In the genomic region with DNA sequence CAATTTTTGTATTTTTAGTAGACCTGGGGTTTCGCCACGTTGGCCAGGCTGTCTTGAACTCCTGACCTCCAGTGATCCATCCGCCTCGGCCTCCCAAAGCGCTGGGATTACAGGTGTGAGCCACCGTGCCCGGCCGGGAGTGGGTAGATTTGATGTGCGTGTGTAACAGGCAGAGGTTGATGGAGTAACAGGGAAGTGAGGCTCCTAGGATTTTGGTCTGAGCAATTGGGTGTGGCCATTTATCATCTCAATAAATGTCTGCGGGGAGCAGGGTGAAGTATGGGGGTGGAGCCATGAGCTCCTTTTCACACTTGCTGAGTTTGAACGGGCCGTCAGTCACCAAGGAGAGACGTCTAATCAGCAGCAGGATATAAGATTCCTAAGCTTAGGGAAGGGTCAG, we compare ENCODE assay signal across 1 cellular context.
TF ChIP-seq lines count a peak whose summit lies in the region.

No MANE protein-coding gene starts in this region.

TF ChIP-seq in GM12878, 131 proteins besides CTCF, POLR2A, EP300 and RAD21:
- no peak for TF ChIP-seq RCOR1 (conservative IDR thresholded peaks at IDR 0.05; ENCODE audit: low read depth, low read length)
- TF ChIP-seq HDGF (IDR thresholded peaks at IDR 0.05) = no peak
- no peak for TF ChIP-seq NFXL1 (IDR thresholded peaks at IDR 0.05; ENCODE audit: borderline replicate concordance)
- TF ChIP-seq EGR1 (IDR thresholded peaks at IDR 0.05; ENCODE audit: borderline replicate concordance in 1 of 2, low read depth in 2 of 2, low read length in 2 of 2) = no peak
- TF ChIP-seq IRF4 (IDR thresholded peaks at IDR 0.05; ENCODE audit: low read depth, low read length) = no peak
- TF ChIP-seq RAD51 (IDR thresholded peaks at IDR 0.05) = no peak
- TF ChIP-seq, protein P1, sequence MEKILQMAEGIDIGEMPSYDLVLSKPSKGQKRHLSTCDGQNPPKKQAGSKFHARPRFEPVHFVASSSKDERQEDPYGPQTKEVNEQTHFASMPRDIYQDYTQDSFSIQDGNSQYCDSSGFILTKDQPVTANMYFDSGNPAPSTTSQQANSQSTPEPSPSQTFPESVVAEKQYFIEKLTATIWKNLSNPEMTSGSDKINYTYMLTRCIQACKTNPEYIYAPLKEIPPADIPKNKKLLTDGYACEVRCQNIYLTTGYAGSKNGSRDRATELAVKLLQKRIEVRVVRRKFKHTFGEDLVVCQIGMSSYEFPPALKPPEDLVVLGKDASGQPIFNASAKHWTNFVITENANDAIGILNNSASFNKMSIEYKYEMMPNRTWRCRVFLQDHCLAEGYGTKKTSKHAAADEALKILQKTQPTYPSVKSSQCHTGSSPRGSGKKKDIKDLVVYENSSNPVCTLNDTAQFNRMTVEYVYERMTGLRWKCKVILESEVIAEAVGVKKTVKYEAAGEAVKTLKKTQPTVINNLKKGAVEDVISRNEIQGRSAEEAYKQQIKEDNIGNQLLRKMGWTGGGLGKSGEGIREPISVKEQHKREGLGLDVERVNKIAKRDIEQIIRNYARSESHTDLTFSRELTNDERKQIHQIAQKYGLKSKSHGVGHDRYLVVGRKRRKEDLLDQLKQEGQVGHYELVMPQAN (conservative IDR thresholded peaks at IDR 0.05) = no peak
- TF ChIP-seq, protein P2, sequence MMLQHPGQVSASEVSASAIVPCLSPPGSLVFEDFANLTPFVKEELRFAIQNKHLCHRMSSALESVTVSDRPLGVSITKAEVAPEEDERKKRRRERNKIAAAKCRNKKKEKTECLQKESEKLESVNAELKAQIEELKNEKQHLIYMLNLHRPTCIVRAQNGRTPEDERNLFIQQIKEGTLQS (IDR thresholded peaks at IDR 0.05; ENCODE audit: borderline replicate concordance, extremely low read depth, low read depth, low read length) = no peak
- no peak for TF ChIP-seq CHD2 (IDR thresholded peaks at IDR 0.05; ENCODE audit: borderline replicate concordance, low read depth, low read length)
- TF ChIP-seq, protein P3, sequence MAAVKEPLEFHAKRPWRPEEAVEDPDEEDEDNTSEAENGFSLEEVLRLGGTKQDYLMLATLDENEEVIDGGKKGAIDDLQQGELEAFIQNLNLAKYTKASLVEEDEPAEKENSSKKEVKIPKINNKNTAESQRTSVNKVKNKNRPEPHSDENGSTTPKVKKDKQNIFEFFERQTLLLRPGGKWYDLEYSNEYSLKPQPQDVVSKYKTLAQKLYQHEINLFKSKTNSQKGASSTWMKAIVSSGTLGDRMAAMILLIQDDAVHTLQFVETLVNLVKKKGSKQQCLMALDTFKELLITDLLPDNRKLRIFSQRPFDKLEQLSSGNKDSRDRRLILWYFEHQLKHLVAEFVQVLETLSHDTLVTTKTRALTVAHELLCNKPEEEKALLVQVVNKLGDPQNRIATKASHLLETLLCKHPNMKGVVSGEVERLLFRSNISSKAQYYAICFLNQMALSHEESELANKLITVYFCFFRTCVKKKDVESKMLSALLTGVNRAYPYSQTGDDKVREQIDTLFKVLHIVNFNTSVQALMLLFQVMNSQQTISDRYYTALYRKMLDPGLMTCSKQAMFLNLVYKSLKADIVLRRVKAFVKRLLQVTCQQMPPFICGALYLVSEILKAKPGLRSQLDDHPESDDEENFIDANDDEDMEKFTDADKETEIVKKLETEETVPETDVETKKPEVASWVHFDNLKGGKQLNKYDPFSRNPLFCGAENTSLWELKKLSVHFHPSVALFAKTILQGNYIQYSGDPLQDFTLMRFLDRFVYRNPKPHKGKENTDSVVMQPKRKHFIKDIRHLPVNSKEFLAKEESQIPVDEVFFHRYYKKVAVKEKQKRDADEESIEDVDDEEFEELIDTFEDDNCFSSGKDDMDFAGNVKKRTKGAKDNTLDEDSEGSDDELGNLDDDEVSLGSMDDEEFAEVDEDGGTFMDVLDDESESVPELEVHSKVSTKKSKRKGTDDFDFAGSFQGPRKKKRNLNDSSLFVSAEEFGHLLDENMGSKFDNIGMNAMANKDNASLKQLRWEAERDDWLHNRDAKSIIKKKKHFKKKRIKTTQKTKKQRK (IDR thresholded peaks at IDR 0.05; ENCODE audit: low read depth, low read length) = no peak
- no peak for TF ChIP-seq GABPA (IDR thresholded peaks at IDR 0.05; ENCODE audit: low read depth)
- TF ChIP-seq TBL1XR1 (IDR thresholded peaks at IDR 0.05; ENCODE audit: low read depth, low read length) = no peak
- TF ChIP-seq ZSCAN29 (IDR thresholded peaks at IDR 0.05) = no peak
- no peak for TF ChIP-seq RBBP5 (conservative IDR thresholded peaks at IDR 0.05)
- no peak for TF ChIP-seq HDAC2 (IDR thresholded peaks at IDR 0.05)
- TF ChIP-seq MEF2A (IDR thresholded peaks at IDR 0.05; ENCODE audit: insufficient read depth, low read depth, low read length) = no peak
- TF ChIP-seq PAX8 (IDR thresholded peaks at IDR 0.05) = no peak
- TF ChIP-seq MYB (IDR thresholded peaks at IDR 0.05; ENCODE audit: borderline replicate concordance, low read depth, low read length) = no peak
- TF ChIP-seq EZH2 (IDR thresholded peaks at IDR 0.05; ENCODE audit: borderline replicate concordance, control insufficient read depth, low read depth, low read length) = no peak
